Comparison of ENCODE assay signal across 9 cellular contexts in the genomic region with DNA sequence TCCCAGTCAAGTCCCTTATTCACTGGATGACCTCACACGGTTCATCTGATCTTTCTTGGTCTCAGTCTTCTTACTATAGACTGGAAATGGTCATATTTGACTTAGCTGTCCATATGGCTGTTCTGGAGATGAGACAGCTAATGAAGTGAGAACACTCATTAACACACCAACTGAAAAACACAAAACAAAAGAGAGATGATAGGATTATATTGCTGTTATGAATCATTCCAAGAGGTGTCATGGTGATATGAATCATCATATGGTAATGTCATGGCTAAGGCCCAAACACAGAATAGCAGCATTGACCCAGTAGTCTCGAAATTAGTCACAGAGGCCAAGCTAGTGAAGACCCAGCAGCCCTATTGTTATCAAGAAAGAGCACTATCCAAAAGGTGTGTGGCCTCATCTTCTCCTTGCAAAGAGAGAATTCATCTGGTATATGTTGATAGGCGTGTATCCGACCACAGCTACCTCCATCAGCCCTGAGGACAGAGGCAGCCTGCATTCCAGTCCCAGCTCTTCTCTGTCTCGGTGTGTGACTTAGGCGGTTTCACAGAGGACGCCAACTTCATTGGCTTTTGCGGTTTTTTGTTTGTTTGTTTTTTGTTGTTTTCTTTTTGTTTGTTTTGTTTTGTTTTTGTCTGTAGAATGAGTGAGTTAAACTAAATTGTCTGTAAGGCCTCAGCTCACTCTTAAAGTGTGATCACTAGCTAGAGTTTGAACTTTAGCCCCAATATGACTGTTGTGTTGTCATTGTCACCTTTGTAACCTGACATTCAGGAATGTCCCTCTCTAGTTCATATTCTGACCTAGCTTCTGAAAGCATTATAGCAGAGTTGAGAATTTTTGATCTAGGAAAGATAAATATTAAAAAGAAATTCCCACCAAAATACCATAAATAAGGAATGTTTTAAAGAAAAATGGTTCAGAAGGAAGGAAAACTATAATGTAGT.
DNase-seq lines count a peak whose midpoint lies in the region; ATAC-seq and TF ChIP-seq lines count a peak whose summit lies in the region.
"Had no signal": no experiment of that assay in that cellular context is flagged by ENCODE, and none has a peak within 500 bp of the region (broad histone marks: within the 10 kb centered on the region; RNA-seq: fewer than 3 reads in every experiment).

No MANE protein-coding gene starts in this region.

- POLR2A ChIA-PET in activated naive CD8-positive, alpha-beta T cell treated with anti-CD3 and anti-CD28 coated beads, Interleukin-2, amount 10 ng/mL, durations not matched to agents 7 days and 5 days (lab: Charles Lee): interaction anchor here (0.9 to 1.5 kb wide), 3 partner anchors 23 to 97 kb away, joined by 3 to 5 read pairs (median 3); a partner anchor contains a TSS

- intact Hi-C loops in mucosa of descending colon (cut with DNase I, micrococcal nuclease): no loop called here

- peak; percentile 84 for ATAC-seq in activated naive CD8-positive, alpha-beta T cell treated with anti-CD3 and anti-CD28 coated beads, Interleukin-2, amount 10 ng/mL, durations not matched to agents 7 days and 5 days (ENCODE audit: low read depth)
- ATAC-seq in mucosa of descending colon: peak; percentile 84

- H3K4me3 ChIP-seq in GM12865 (ENCODE audit: low read depth, low read length): no peak overlapping the region; the same call in 1 of the 2 replicates
- no peak overlapping the region for H3K4me3 ChIP-seq in GM23248
- no peak overlapping the region for H3K4me3 ChIP-seq in mucosa of descending colon
- H3K4me3 ChIP-seq: SK-N-MC had no signal

- in situ Hi-C loops in GM23248 (cut with MboI): loop anchor here (25.0 kb wide), 1 partner anchor 1363 kb away; no protein-coding TSS in a partner anchor

- H3K4me3 Mint-ChIP-seq in activated naive CD8-positive, alpha-beta T cell treated with anti-CD3 and anti-CD28 coated beads, Interleukin-2, amount 10 ng/mL, durations not matched to agents 7 days and 5 days: no peak overlapping the region

- no peak overlapping the region for H2AFZ ChIP-seq in GM23248

- H3K4me1 Mint-ChIP-seq in activated naive CD8-positive, alpha-beta T cell treated with anti-CD3 and anti-CD28 coated beads, Interleukin-2, amount 10 ng/mL, durations not matched to agents 7 days and 5 days: peaks cover 17% of the 10 kb centered on the region

- TF ChIP-seq CTCF in GM12865 (IDR thresholded peaks at IDR 0.05; ENCODE audit: insufficient read depth, low read depth, low read length, missing control alignments) (no peak), mucosa of descending colon (IDR thresholded peaks at IDR 0.05) (no peak)

- no peaks in the 10 kb centered on the region for H3K9me2 ChIP-seq in GM23248 (ENCODE audit: insufficient read depth)

- no peak overlapping the region for H3K9ac ChIP-seq in GM23248

- DNase-seq in GM12865 (ENCODE audit: low read depth): peak; percentile 96
- DNase-seq in GM23248: peak; percentile 92
- peak; percentile 90 for DNase-seq in LoVo (ENCODE audit: low spot score)
- no peak for DNase-seq in activated naive CD8-positive, alpha-beta T cell treated with anti-CD3 and anti-CD28 coated beads, Interleukin-2, amount 10 ng/mL, durations not matched to agents 7 days and 5 days
- DNase-seq in mucosa of descending colon: no peak
- DNase-seq in NCI-H82 treated with DMSO at 0.1 percent for 48 hours (lab: John Stamatoyannopoulos, UW; ENCODE audit: unreplicated experiment): no peak
- DNase-seq in cortex of kidney (lab: John Stamatoyannopoulos, UW): no peak
- DNase-seq in NCI-H128 (lab: John Stamatoyannopoulos, UW; ENCODE audit: unreplicated experiment): no peak

- H3K4me2 ChIP-seq in GM23248 (ENCODE audit: unreplicated experiment): no peak overlapping the region

- H3F3A ChIP-seq in GM23248 (ENCODE audit: insufficient read depth): peaks cover 8% of the 10 kb centered on the region; the same call in 1 of the 2 replicates

- H3K36me3 ChIP-seq in GM23248 (ENCODE audit: low read depth): no peaks in the 10 kb centered on the region
- H3K36me3 ChIP-seq in mucosa of descending colon (ENCODE audit: low read depth): no peaks in the 10 kb centered on the region

- H3K27me3 ChIP-seq in GM23248 (replicated peaks; ENCODE audit: insufficient read depth): peaks cover 47% of the 10 kb centered on the region

- peaks cover 2% of the 10 kb centered on the region for H3K9me3 Mint-ChIP-seq in activated naive CD8-positive, alpha-beta T cell treated with anti-CD3 and anti-CD28 coated beads, Interleukin-2, amount 10 ng/mL, durations not matched to agents 7 days and 5 days

- WGBS in GM23248 (ENCODE audit: low coverage in 1 of 2, low lambda C conversion rate in 2 of 2, missing lambda C conversion rate in 2 of 2), 2 experiments: 61 to 63% methylated on average over 8 of the region's 8 CpGs

- H3K9me3 ChIP-seq in GM23248 (ENCODE audit: low read depth) (no peaks in the 10 kb centered on the region), mucosa of descending colon (no peaks in the 10 kb centered on the region)

- H3K27ac ChIP-seq in GM23248: peak overlapping the region; percentile 43
- H3K27ac ChIP-seq: SK-N-MC had no signal

- no peaks in the 10 kb centered on the region for H3K36me3 Mint-ChIP-seq in activated naive CD8-positive, alpha-beta T cell treated with anti-CD3 and anti-CD28 coated beads, Interleukin-2, amount 10 ng/mL, durations not matched to agents 7 days and 5 days

- H3K4me1 ChIP-seq in GM23248 (ENCODE audit: insufficient read depth) (peaks cover 12% of the 10 kb centered on the region), mucosa of descending colon (ENCODE audit: low read depth) (peaks cover 10% of the 10 kb centered on the region)

- H3K79me2 ChIP-seq in GM23248 (ENCODE audit: insufficient read depth): no peaks in the 10 kb centered on the region

- H3K27me3 Mint-ChIP-seq in activated naive CD8-positive, alpha-beta T cell treated with anti-CD3 and anti-CD28 coated beads, Interleukin-2, amount 10 ng/mL, durations not matched to agents 7 days and 5 days: no peaks in the 10 kb centered on the region

- H3K27ac Mint-ChIP-seq in activated naive CD8-positive, alpha-beta T cell treated with anti-CD3 and anti-CD28 coated beads, Interleukin-2, amount 10 ng/mL, durations not matched to agents 7 days and 5 days: peak overlapping the region; percentile 23

- H4K20me1 ChIP-seq in GM23248 (ENCODE audit: insufficient read depth): no peaks in the 10 kb centered on the region

Comparison
In these comparisons a context has a peak if more than half of its experiments do, and no peak if none do; other contexts are left out.
1. DNase-seq: peak in GM12865 (single experiment), GM23248 (single experiment) and LoVo (single experiment); none in activated naive CD8-positive, alpha-beta T cell treated with anti-CD3 and anti-CD28 coated beads, Interleukin-2, amount 10 ng/mL, durations not matched to agents 7 days and 5 days (single experiment), mucosa of descending colon (0 of 3), NCI-H82 treated with DMSO at 0.1 percent for 48 hours (single experiment), cortex of kidney (single experiment) and NCI-H128 (single experiment).